Comparison of ENCODE assay signal across 8 cellular contexts in genomic region chr10:124612611-124613498, GRCh38.
A peak's percentile ranks its signal among the peaks of the same experiment; 100 is the strongest.
DNase-seq lines count a peak whose midpoint lies in the region; ATAC-seq and TF ChIP-seq lines count a peak whose summit lies in the region.

No MANE protein-coding gene starts in this region.

- intact Hi-C loops in MCF 10A (cut with micrococcal nuclease), result no loop called here

- CTCF ChIA-PET in MCF 10A (lab: Yijun Ruan, JAX), result interaction anchor here (0.6 kb wide), 1 partner anchor 252 kb away, joined by 4 read pairs; no protein-coding TSS in a partner anchor

- peak; percentile 26 to 38 for ATAC-seq in activated T-cell treated with anti-CD3 and anti-CD28 coated beads, Interleukin-2, amount 50 U/mL, for 72 hours (replicated peaks in 1 of 2)

- POLR2A ChIA-PET in MCF 10A (lab: Yijun Ruan, JAX), result no interaction called here

- peak overlapping the region; percentile 1 for H3K27ac Mint-ChIP-seq in activated T-cell treated with anti-CD3 and anti-CD28 coated beads, Interleukin-2, amount 50 U/mL, for 72 hours
- no peak overlapping the region for H3K27ac Mint-ChIP-seq in MCF 10A (ENCODE audit: low read depth, unreplicated experiment)

- peaks cover 40% of the 10 kb centered on the region for H3K4me1 Mint-ChIP-seq in activated T-cell treated with anti-CD3 and anti-CD28 coated beads, Interleukin-2, amount 50 U/mL, for 72 hours (ENCODE audit: low read depth)
- no peaks in the 10 kb centered on the region for H3K4me1 Mint-ChIP-seq in MCF 10A (ENCODE audit: insufficient read depth, unreplicated experiment)

- no peaks in the 10 kb centered on the region for H3K27me3 Mint-ChIP-seq in activated T-cell treated with anti-CD3 and anti-CD28 coated beads, Interleukin-2, amount 50 U/mL, for 72 hours (ENCODE audit: low read depth)
- H3K27me3 Mint-ChIP-seq in MCF 10A (ENCODE audit: insufficient read depth, unreplicated experiment), result no peaks in the 10 kb centered on the region

- BruUV-seq in MCF 10A (replicated peaks; lab: Mats Ljungman, UMichigan), result no TSS peak

- DNase-seq in stimulated activated CD4-positive, alpha-beta T cell treated with anti-CD3 and anti-CD28 coated beads, Interleukin-4, amount 100 ng/mL, for 1 hour, result peak; percentile 17
- no peak for DNase-seq in stimulated activated CD4-positive, alpha-beta T cell treated with anti-CD3 and anti-CD28 coated beads, Interleukin-4, amount 100 ng/mL, for 24 hours
- DNase-seq in activated T-cell treated with anti-CD3 and anti-CD28 coated beads, Interleukin-2, amount 50 U/mL, for 72 hours, result peak in 1 of 2 donors; percentile 13
- DNase-seq in left kidney (ENCODE audit: low read depth, low spot score), result peak; percentile 68
- no peak for DNase-seq in MCF 10A (ENCODE audit: unreplicated experiment)
- DNase-seq in RPMI8226, result no peak
- DNase-seq in foreskin melanocyte, result no peak
- DNase-seq in SKM-1 (lab: John Stamatoyannopoulos, UW; ENCODE audit: unreplicated experiment), result no peak

- TF ChIP-seq CTCF in MCF 10A (IDR thresholded peaks at IDR 0.05; ENCODE audit: unreplicated experiment), result no peak

- peak overlapping the region in 1 of 2 donors; percentile 16 for H3K4me3 Mint-ChIP-seq in activated T-cell treated with anti-CD3 and anti-CD28 coated beads, Interleukin-2, amount 50 U/mL, for 72 hours
- H3K4me3 Mint-ChIP-seq in MCF 10A (ENCODE audit: unreplicated experiment), result no peak overlapping the region

- H3K36me3 Mint-ChIP-seq in activated T-cell treated with anti-CD3 and anti-CD28 coated beads, Interleukin-2, amount 50 U/mL, for 72 hours (ENCODE audit: insufficient read depth in 2 of 2), result no peaks in the 10 kb centered on the region
- peaks cover 23% of the 10 kb centered on the region for H3K36me3 Mint-ChIP-seq in MCF 10A (ENCODE audit: insufficient read depth, unreplicated experiment)

- no peaks in the 10 kb centered on the region for H3K9me3 Mint-ChIP-seq in activated T-cell treated with anti-CD3 and anti-CD28 coated beads, Interleukin-2, amount 50 U/mL, for 72 hours
- H3K9me3 Mint-ChIP-seq in MCF 10A (ENCODE audit: unreplicated experiment), result no peaks in the 10 kb centered on the region

Comparison
In these comparisons a context has a peak if more than half of its experiments do, and no peak if none do; other contexts are left out.
1. DNase-seq: peak in stimulated activated CD4-positive, alpha-beta T cell treated with anti-CD3 and anti-CD28 coated beads, Interleukin-4, amount 100 ng/mL, for 1 hour (single experiment) and left kidney (single experiment); none in stimulated activated CD4-positive, alpha-beta T cell treated with anti-CD3 and anti-CD28 coated beads, Interleukin-4, amount 100 ng/mL, for 24 hours (single experiment), MCF 10A (single experiment), RPMI8226 (single experiment), foreskin melanocyte (single experiment) and SKM-1 (single experiment).